Comparison of ENCODE assay signal across 9 cellular contexts in genomic region chr14:76867536-76868452, GRCh38. TPM values are rescaled to one million over a fixed set of nuclear protein-coding genes. Genes with fewer than 3 reads are reported as not detected.
DNase-seq lines count a peak whose midpoint lies in the region; ATAC-seq and TF ChIP-seq lines count a peak whose summit lies in the region.
"Had no signal": no experiment of that assay in that cellular context is flagged by ENCODE, and none has a peak within 500 bp of the region (broad histone marks: within the 10 kb centered on the region; RNA-seq: fewer than 3 reads in every experiment).

No MANE protein-coding gene starts in this region.

- H3K27ac Mint-ChIP-seq in activated naive CD4-positive, alpha-beta T cell treated with anti-CD3 and anti-CD28 coated beads for 36 hours = no peak overlapping the region

- no peaks in the 10 kb centered on the region for H4K20me1 ChIP-seq in OCI-LY3 (ENCODE audit: insufficient read depth, low read length)

- peaks cover 15% of the 10 kb centered on the region for H3K4me1 ChIP-seq in OCI-LY3 (ENCODE audit: low read length)

- ATAC-seq in HG02884 (IDR thresholded peaks at IDR 0.05; ENCODE audit: unreplicated experiment) (no peak), GM18517 (IDR thresholded peaks at IDR 0.05; ENCODE audit: unreplicated experiment) (no peak), GM21360 (IDR thresholded peaks at IDR 0.05; ENCODE audit: unreplicated experiment) (no peak)

- DNase-seq in GM13977 (ENCODE audit: low spot score) = peak; percentile 44
- DNase-seq in activated naive CD4-positive, alpha-beta T cell treated with anti-CD3 and anti-CD28 coated beads for 36 hours = peak; percentile 68
- DNase-seq in posterior vena cava (ENCODE audit: low spot score) = peak; percentile 89
- DNase-seq in HEK293T (ENCODE audit: extremely low spot score) = no peak

- H3K4me3 ChIP-seq in OCI-LY3 (ENCODE audit: low read length) = peak overlapping the region; percentile 37

- peak overlapping the region; percentile 40 for H3K4me2 ChIP-seq in OCI-LY3 (ENCODE audit: low read length)

- CTCF ChIA-PET in activated naive CD4-positive, alpha-beta T cell treated with anti-CD3 and anti-CD28 coated beads for 36 hours (lab: Charles Lee) = interaction anchor here (0.5 to 2.8 kb wide), 8 partner anchors 8 to 227 kb away, joined by 3 to 35 read pairs (median 6); no protein-coding TSS in a partner anchor
- CTCF ChIA-PET in HEK293T (lab: Yijun Ruan, JAX) = no interaction called here

- no peaks in the 10 kb centered on the region for H3K36me3 ChIP-seq in OCI-LY3 (replicated peaks; ENCODE audit: low read depth, low read length)

- no peaks in the 10 kb centered on the region for H3K36me3 Mint-ChIP-seq in activated naive CD4-positive, alpha-beta T cell treated with anti-CD3 and anti-CD28 coated beads for 36 hours (ENCODE audit: low read depth)

- POLR2A ChIA-PET in HEK293T (lab: Yijun Ruan, JAX) = interaction anchor here (0.5 to 1.4 kb wide), 2 partner anchors 55 to 56 kb away, joined by 3 read pairs; partner anchors contain the start of gene ANGEL1

- H3K9me3 Mint-ChIP-seq in activated naive CD4-positive, alpha-beta T cell treated with anti-CD3 and anti-CD28 coated beads for 36 hours = no peaks in the 10 kb centered on the region

- peak overlapping the region; percentile 71 for H2AFZ ChIP-seq in OCI-LY3 (ENCODE audit: low read depth, low read length)

- H3K27me3 ChIP-seq in OCI-LY3 (ENCODE audit: low read depth, low read length) = peaks cover 27% of the 10 kb centered on the region

- peaks cover 31% of the 10 kb centered on the region for H3K4me1 Mint-ChIP-seq in activated naive CD4-positive, alpha-beta T cell treated with anti-CD3 and anti-CD28 coated beads for 36 hours (ENCODE audit: low read depth)

- in situ Hi-C loops in GM13977 (cut with MboI; ENCODE audit: low pct_unique_long_range_greater_than_20kb, low sequenced_read_pairs, unreplicated experiment) = no loop called here

- no peaks in the 10 kb centered on the region for H3K9me3 ChIP-seq in OCI-LY3 (ENCODE audit: insufficient read depth, low read length)

- no peak overlapping the region for H3K27ac ChIP-seq in OCI-LY3 (ENCODE audit: low read length)

- H3K4me3 Mint-ChIP-seq in activated naive CD4-positive, alpha-beta T cell treated with anti-CD3 and anti-CD28 coated beads for 36 hours = no peak overlapping the region

- H3K9ac ChIP-seq in OCI-LY3 (ENCODE audit: low read length) = no peak overlapping the region

- intact Hi-C loops in activated naive CD4-positive, alpha-beta T cell treated with anti-CD3 and anti-CD28 coated beads for 36 hours (cut with micrococcal nuclease) = loop anchor here (2.0 kb wide), 1 partner anchor 157 kb away; no protein-coding TSS in a partner anchor
- intact Hi-C loops in posterior vena cava (cut with DNase I) = no loop called here

- H3K79me2 ChIP-seq in OCI-LY3 (ENCODE audit: low read length) = no peaks in the 10 kb centered on the region

- no peaks in the 10 kb centered on the region for H3K27me3 Mint-ChIP-seq in activated naive CD4-positive, alpha-beta T cell treated with anti-CD3 and anti-CD28 coated beads for 36 hours (ENCODE audit: low read depth)

- TF ChIP-seq CTCF in GM13977 (IDR thresholded peaks at IDR 0.05; ENCODE audit: extremely low read depth, insufficient read depth, missing control alignments) (no peak), OCI-LY3 (IDR thresholded peaks at IDR 0.05; ENCODE audit: low read depth, low read length) (no peak)

TF ChIP-seq in HEK293T, 16 proteins besides CTCF, POLR2A, EP300 and RAD21:
- TF ChIP-seq ARNT (IDR thresholded peaks at IDR 0.05) = no peak
- no peak for TF ChIP-seq LEF1 (IDR thresholded peaks at IDR 0.05; ENCODE audit: borderline replicate concordance)
- TF ChIP-seq L3MBTL2 (conservative IDR thresholded peaks at IDR 0.05) = no peak
- no peak for TF ChIP-seq SUZ12 (IDR thresholded peaks at IDR 0.05)
- no peak for TF ChIP-seq BHLHE40 (IDR thresholded peaks at IDR 0.05; ENCODE audit: borderline replicate concordance)
- no peak for TF ChIP-seq PKNOX1 (IDR thresholded peaks at IDR 0.05)
- no peak for TF ChIP-seq ZNF384 (IDR thresholded peaks at IDR 0.05)
- no peak for TF ChIP-seq TARDBP (IDR thresholded peaks at IDR 0.05)
- no peak for TF ChIP-seq SP1 (IDR thresholded peaks at IDR 0.05)
- no peak for TF ChIP-seq CTBP1 (IDR thresholded peaks at IDR 0.05; ENCODE audit: borderline replicate concordance)
- no peak for TF ChIP-seq HDGF (IDR thresholded peaks at IDR 0.05; ENCODE audit: borderline replicate concordance)
- no peak for TF ChIP-seq FOXK2 (IDR thresholded peaks at IDR 0.05)
- TF ChIP-seq FOXM1 (IDR thresholded peaks at IDR 0.05; ENCODE audit: borderline replicate concordance) = no peak
- TF ChIP-seq FOXA1 (IDR thresholded peaks at IDR 0.05) = no peak

RNA-seq across cellular contexts. Expression of gene LRRC74A, which starts 41.6 kb away (rescaled TPM):
- not detected for total RNA-seq in activated naive CD4-positive, alpha-beta T cell treated with anti-CD3 and anti-CD28 coated beads for 36 hours
- total RNA-seq in posterior vena cava = not detected
- total RNA-seq: LHCN-M2 had no signal

RNA-seq across cellular contexts. Expression of gene ANGEL1, which starts 55.1 kb away (rescaled TPM):
- total RNA-seq in activated naive CD4-positive, alpha-beta T cell treated with anti-CD3 and anti-CD28 coated beads for 36 hours = 10 to 100 TPM; 17.0 to 19.8 TPM
- total RNA-seq in posterior vena cava = 10 to 100 TPM; 12.4 to 14.4 TPM
